16 cellular contexts compared by ENCODE assay signal in genomic region chr3:107791450-107791849, GRCh38.
DNase-seq lines count a peak whose midpoint lies in the region; ATAC-seq and TF ChIP-seq lines count a peak whose summit lies in the region.
"Had no signal": no experiment of that assay in that cellular context is flagged by ENCODE, and none has a peak within 500 bp of the region (broad histone marks: within the 10 kb centered on the region; RNA-seq: fewer than 3 reads in every experiment).

No MANE protein-coding gene starts in this region.

- H3K27me3 ChIP-seq in OCI-LY3 (ENCODE audit: low read depth, low read length), result no peaks in the 10 kb centered on the region
- no peaks in the 10 kb centered on the region for H3K27me3 ChIP-seq in hepatocyte

- H3K79me2 ChIP-seq in OCI-LY3 (ENCODE audit: low read length) (no peaks in the 10 kb centered on the region), hepatocyte (no peaks in the 10 kb centered on the region)

- peak; percentile 76 for DNase-seq in NCI-H82 (lab: John Stamatoyannopoulos, UW)
- DNase-seq in retinal pigment epithelial cell (ENCODE audit: low read depth), result peak; percentile 52
- no peak for DNase-seq in hepatocyte (ENCODE audit: low spot score)
- DNase-seq in KBM-7, result no peak
- DNase-seq: C1 segment of cervical spinal cord; Calu3; CD4-positive, alpha-beta memory T cell; COR-L47; DMS53; DMS79 treated with DMSO at 0.1 percent for 48 hours; GF-D8; H9 had no signal

- no peak overlapping the region for H3K9ac ChIP-seq in OCI-LY3 (ENCODE audit: low read length)

- no peak overlapping the region for H3K4me3 ChIP-seq in OCI-LY3 (ENCODE audit: low read length)
- no peak overlapping the region for H3K4me3 ChIP-seq in retinal pigment epithelial cell (ENCODE audit: low read length)
- no peak overlapping the region for H3K4me3 ChIP-seq in hepatocyte
- H3K4me3 ChIP-seq: GM23338 had no signal

- 93% methylated on average over 7 of the region's 7 CpGs for WGBS in hepatocyte (ENCODE audit: low lambda C conversion rate, missing lambda C conversion rate)

- H3K9me2 ChIP-seq in hepatocyte (replicated peaks; ENCODE audit: insufficient read depth), result no peaks in the 10 kb centered on the region

- no peaks in the 10 kb centered on the region for H3K9me3 ChIP-seq in OCI-LY3 (ENCODE audit: insufficient read depth, low read length)
- H3K9me3 ChIP-seq in hepatocyte (ENCODE audit: low read depth), result no peaks in the 10 kb centered on the region

- H3K4me2 ChIP-seq in OCI-LY3 (ENCODE audit: low read length), result peak overlapping the region; percentile 69
- no peak overlapping the region for H3K4me2 ChIP-seq in hepatocyte
- H3K4me2 ChIP-seq: GM23338 had no signal

- H3K27ac ChIP-seq in OCI-LY3 (ENCODE audit: low read length) (peak overlapping the region; percentile 83), hepatocyte (no peak overlapping the region)

- ATAC-seq in esophagus mucosa, result no peak
- ATAC-seq: GM23338, HCT116 had no signal

- in situ Hi-C loops in KBM-7 (cut with MboI; ENCODE audit: low pct_unique_long_range_greater_than_20kb, low sequenced_read_pairs), result no loop called here

- H3K4me1 ChIP-seq in OCI-LY3 (ENCODE audit: low read length) (peaks cover 54% of the 10 kb centered on the region), hepatocyte (ENCODE audit: insufficient read depth) (no peaks in the 10 kb centered on the region)

- no peak for TF ChIP-seq CTCF in OCI-LY3 (IDR thresholded peaks at IDR 0.05; ENCODE audit: low read depth, low read length)
- no peak for TF ChIP-seq CTCF in retinal pigment epithelial cell (conservative IDR thresholded peaks at IDR 0.05; ENCODE audit: low read depth, low read length)
- no peak for TF ChIP-seq CTCF in hepatocyte (IDR thresholded peaks at IDR 0.05; ENCODE audit: poor library complexity)

- peaks cover 32% of the 10 kb centered on the region for H3K36me3 ChIP-seq in OCI-LY3 (replicated peaks; ENCODE audit: low read depth, low read length)
- no peaks in the 10 kb centered on the region for H3K36me3 ChIP-seq in hepatocyte (replicated peaks; ENCODE audit: insufficient read depth, low read depth)

- H2AFZ ChIP-seq in OCI-LY3 (ENCODE audit: low read depth, low read length), result no peak overlapping the region
- H2AFZ ChIP-seq in hepatocyte, result no peak overlapping the region
- H2AFZ ChIP-seq: GM23338 had no signal

- no peaks in the 10 kb centered on the region for H4K20me1 ChIP-seq in OCI-LY3 (ENCODE audit: insufficient read depth, low read length)
- no peaks in the 10 kb centered on the region for H4K20me1 ChIP-seq in hepatocyte (ENCODE audit: insufficient read depth, poor library complexity, severe bottlenecking)

Comparison
In these comparisons a context has a peak if more than half of its experiments do, and no peak if none do; other contexts are left out.
1. DNase-seq: peak in NCI-H82 (single experiment) and retinal pigment epithelial cell (single experiment); none in hepatocyte (single experiment) and KBM-7 (single experiment).